ENCODE assay signal across 11 cellular contexts in the genomic region with DNA sequence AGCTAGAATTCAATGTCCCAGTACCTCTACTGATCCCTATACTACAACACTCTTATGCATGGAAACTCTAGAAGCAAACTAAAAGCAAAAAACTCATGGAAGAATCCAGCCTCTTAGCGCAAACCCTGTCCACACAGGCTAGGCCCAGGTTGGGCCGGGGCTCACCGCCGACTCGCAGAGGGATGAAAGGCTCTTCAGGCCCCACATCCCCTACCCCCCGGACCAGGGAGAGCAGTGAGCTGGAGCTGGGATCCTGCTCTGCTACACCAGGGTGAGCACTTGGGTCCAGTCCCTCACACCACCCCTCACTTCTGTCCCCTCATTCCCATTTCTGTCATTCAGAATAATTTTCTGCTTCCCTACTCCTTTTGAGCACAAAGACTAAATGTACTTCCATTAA. TPM values are rescaled to one million over a fixed set of nuclear protein-coding genes. Genes with fewer than 3 reads are reported as not detected.
DNase-seq lines count a peak whose midpoint lies in the region; ATAC-seq and TF ChIP-seq lines count a peak whose summit lies in the region.
"Had no signal": no experiment of that assay in that cellular context is flagged by ENCODE, and none has a peak within 500 bp of the region (broad histone marks: within the 10 kb centered on the region; RNA-seq: fewer than 3 reads in every experiment).

No MANE protein-coding gene starts in this region.

- H3K36me3 ChIP-seq in tibial artery: peaks cover 7 to 53% (median 10%) of the 10 kb centered on the region in 3 donors
- H3K36me3 ChIP-seq in esophagus squamous epithelium: peaks cover 0 to 59% (median 10%) of the 10 kb centered on the region in 3 donors
- H3K36me3 ChIP-seq: ovary had no signal

- WGBS in esophagus squamous epithelium, 2 donors: 83 to 95% methylated on average over 6 of the region's 6 CpGs

- H3K4me1 ChIP-seq in tibial artery (peaks cover 3 to 54% (median 47%) of the 10 kb centered on the region in 4 donors), esophagus squamous epithelium (peaks cover 16 to 61% (median 32%) of the 10 kb centered on the region in 3 donors)

- DNase-seq in left cardiac atrium (peak; percentile 5), left ventricle myocardium superior (no peak), memory B cell (ENCODE audit: low spot score in 2 of 2) (no peak), tibial artery (no peak), midbrain (lab: John Stamatoyannopoulos, UW) (no peak), esophagus squamous epithelium (lab: John Stamatoyannopoulos, UW) (no peak)
- no peak for DNase-seq in activated naive CD8-positive, alpha-beta T cell treated with anti-CD3 and anti-CD28 coated beads, Interleukin-2, amount 50 U/mL, for 24 hours
- no peak for DNase-seq in stimulated activated naive CD4-positive, alpha-beta T cell (lab: John Stamatoyannopoulos, UW)
- DNase-seq: SJCRH30 had no signal

- H3K4me3 Mint-ChIP-seq in activated naive CD8-positive, alpha-beta T cell treated with anti-CD3 and anti-CD28 coated beads, Interleukin-2, amount 50 U/mL, for 24 hours: peak overlapping the region; percentile 97
- H3K4me3 Mint-ChIP-seq in memory B cell: no peak overlapping the region

- H3K27me3 ChIP-seq in tibial artery (no peaks in the 10 kb centered on the region), esophagus squamous epithelium (no peaks in the 10 kb centered on the region)
- H3K27me3 ChIP-seq: dorsolateral prefrontal cortex, ovary, SJCRH30 had no signal

- intact Hi-C loops in left cardiac atrium (cut with DNase I): no loop called here
- intact Hi-C loops in left ventricle myocardium superior (cut with micrococcal nuclease): no loop called here
- intact Hi-C loops in tibial artery (cut with DNase I; ENCODE audit: low total_unique reads): no loop called here
- intact Hi-C loops in esophagus squamous epithelium (cut with DNase I): no loop called here

- peaks cover 48% of the 10 kb centered on the region for H3K4me1 Mint-ChIP-seq in activated naive CD8-positive, alpha-beta T cell treated with anti-CD3 and anti-CD28 coated beads, Interleukin-2, amount 50 U/mL, for 24 hours
- H3K4me1 Mint-ChIP-seq in memory B cell: peaks cover 28% of the 10 kb centered on the region

- TF ChIP-seq CTCF in tibial artery (IDR thresholded peaks at IDR 0.05): no peak
- no peak for TF ChIP-seq CTCF in esophagus squamous epithelium (IDR thresholded peaks at IDR 0.05)

- no peaks in the 10 kb centered on the region for H3K9me3 Mint-ChIP-seq in activated naive CD8-positive, alpha-beta T cell treated with anti-CD3 and anti-CD28 coated beads, Interleukin-2, amount 50 U/mL, for 24 hours
- H3K9me3 Mint-ChIP-seq in memory B cell: no peaks in the 10 kb centered on the region

- H3K27ac ChIP-seq in tibial artery (peak overlapping the region; percentile 96 to 98), esophagus squamous epithelium (peak overlapping the region in 1 of 4 donors; percentile 98)
- H3K27ac ChIP-seq: ovary, SJCRH30 had no signal

- ATAC-seq in left cardiac atrium: no peak
- ATAC-seq in left ventricle myocardium superior: no peak
- ATAC-seq in activated naive CD8-positive, alpha-beta T cell treated with anti-CD3 and anti-CD28 coated beads, Interleukin-2, amount 50 U/mL, for 24 hours: no peak
- ATAC-seq in memory B cell (ENCODE audit: low read depth): no peak

- H3K36me3 Mint-ChIP-seq in activated naive CD8-positive, alpha-beta T cell treated with anti-CD3 and anti-CD28 coated beads, Interleukin-2, amount 50 U/mL, for 24 hours (ENCODE audit: low read depth): peaks cover 37% of the 10 kb centered on the region
- peaks cover 19% of the 10 kb centered on the region for H3K36me3 Mint-ChIP-seq in memory B cell

- H3K27ac Mint-ChIP-seq in activated naive CD8-positive, alpha-beta T cell treated with anti-CD3 and anti-CD28 coated beads, Interleukin-2, amount 50 U/mL, for 24 hours: peak overlapping the region; percentile 92
- H3K27ac Mint-ChIP-seq in memory B cell: peak overlapping the region; percentile 93

- no peaks in the 10 kb centered on the region for H3K27me3 Mint-ChIP-seq in activated naive CD8-positive, alpha-beta T cell treated with anti-CD3 and anti-CD28 coated beads, Interleukin-2, amount 50 U/mL, for 24 hours
- no peaks in the 10 kb centered on the region for H3K27me3 Mint-ChIP-seq in memory B cell

- H3K4me3 ChIP-seq in tibial artery (peak overlapping the region in 1 of 2 donors; percentile 95), esophagus squamous epithelium (no peak overlapping the region)
- H3K4me3 ChIP-seq: ovary, SJCRH30 had no signal

- H3K9me3 ChIP-seq in tibial artery (no peaks in the 10 kb centered on the region), esophagus squamous epithelium (no peaks in the 10 kb centered on the region)
- H3K9me3 ChIP-seq: ovary, SJCRH30 had no signal

- no peak for TF ChIP-seq POLR2A in esophagus squamous epithelium (IDR thresholded peaks at IDR 0.05)

RNA-seq across cellular contexts. Expression of gene OST4, which starts 2.0 kb away (rescaled TPM):
- total RNA-seq in left cardiac atrium (100 to 1,000 TPM; 364 to 404 TPM), left ventricle myocardium superior (374 TPM), esophagus squamous epithelium (100 to 1,000 TPM; 149 to 242 (median 193) TPM)

RNA-seq across cellular contexts. Expression of gene EMILIN1, which starts 9.0 kb away (rescaled TPM):
- total RNA-seq in left cardiac atrium (10 to 100 TPM; 41.1 to 46.6 TPM), left ventricle myocardium superior (15.7 TPM), esophagus squamous epithelium (10 to 100 TPM in 2 of 4 donors, 1 to 10 TPM in 2; 6.2 to 27.8 (median 9.9) TPM)

RNA-seq across cellular contexts. Expression of gene KHK, which starts 17.1 kb away (rescaled TPM):
- total RNA-seq in left cardiac atrium (1 to 10 TPM; 3.0 to 4.3 TPM), left ventricle myocardium superior (4.0 TPM), esophagus squamous epithelium (1 to 10 TPM; 1.3 to 1.9 (median 1.4) TPM)

RNA-seq across cellular contexts. Expression of gene AGBL5, which starts 18.0 kb away (rescaled TPM):
- total RNA-seq in left cardiac atrium (10 to 100 TPM in 1 of 2 donors, 1 to 10 TPM in 1; 8.4 to 12.0 TPM), left ventricle myocardium superior (9.4 TPM), esophagus squamous epithelium (10 to 100 TPM in 2 of 4 donors, 1 to 10 TPM in 2; 4.7 to 12.4 (median 9.6) TPM)

RNA-seq across cellular contexts. Expression of gene TMEM214, which starts 36.7 kb away (rescaled TPM):
- total RNA-seq in left cardiac atrium: 10 to 100 TPM; 39.1 to 66.5 TPM
- 30.9 TPM for total RNA-seq in left ventricle myocardium superior
- total RNA-seq in esophagus squamous epithelium: 10 to 100 TPM; 15.7 to 34.5 (median 32.1) TPM
